13 cellular contexts compared by ENCODE assay signal in genomic region chr5:158375531-158375930, GRCh38.
"Had no signal": no experiment of that assay in that cellular context is flagged by ENCODE, and none has a peak within 500 bp of the region (broad histone marks: within the 10 kb centered on the region; RNA-seq: fewer than 3 reads in every experiment).

No MANE protein-coding gene starts in this region.

- H3K36me3 ChIP-seq: brain microvascular endothelial cell, esophagus squamous epithelium, gastrocnemius medialis had no signal

- DNase-seq: activated CD4-positive, alpha-beta T cell treated with anti-CD3 and anti-CD28 coated beads, Interleukin-2, amount 50 U/mL, for 4 hours; activated gamma-delta T cell; activated T-cell treated with anti-CD3 and anti-CD28 coated beads, Interleukin-2, amount 50 U/mL, for 4 hours; amygdala; brain microvascular endothelial cell; esophagus squamous epithelium; gastrocnemius medialis; kidney glomerular epithelial cell; midbrain; naive B cell; small intestine had no signal

- H3K4me3 ChIP-seq: esophagus squamous epithelium, gastrocnemius medialis, hepatocyte had no signal

- ATAC-seq: activated CD4-positive, CD25-positive, alpha-beta regulatory T cell treated with anti-CD3 and anti-CD28 coated beads, Interleukin-2, amount 50 U/mL, for 24 hours; activated T-cell treated with anti-CD3 and anti-CD28 coated beads, Interleukin-2, amount 50 U/mL, for 4 hours; gastrocnemius medialis had no signal

- H3K27me3 ChIP-seq: brain microvascular endothelial cell, esophagus squamous epithelium, gastrocnemius medialis, hepatocyte had no signal
